In genomic region chr2:112803691-112804521, GRCh38 we compare ENCODE assay signal across 10 cellular contexts. TPM values are rescaled to one million over a fixed set of nuclear protein-coding genes. Genes with fewer than 3 reads are reported as not detected.
DNase-seq lines count a peak whose midpoint lies in the region; ATAC-seq and TF ChIP-seq lines count a peak whose summit lies in the region.
"Had no signal": no experiment of that assay in that cellular context is flagged by ENCODE, and none has a peak within 500 bp of the region (broad histone marks: within the 10 kb centered on the region; RNA-seq: fewer than 3 reads in every experiment).

No MANE protein-coding gene starts in this region.

- no peak for DNase-seq in activated naive CD8-positive, alpha-beta T cell treated with anti-CD3 and anti-CD28 coated beads for 36 hours
- DNase-seq in non-pigmented ciliary epithelial cell (ENCODE audit: low read depth) = peak; percentile 85
- no peak for DNase-seq in CD14-positive monocyte (ENCODE audit: low spot score)
- DNase-seq in mucosa of descending colon = no peak
- DNase-seq in GOT3 (lab: John Stamatoyannopoulos, UW) = no peak
- DNase-seq: posterior cingulate gyrus had no signal

- H3K4me3 ChIP-seq in mucosa of descending colon = no peak overlapping the region
- H3K4me3 ChIP-seq: ascending aorta had no signal

- H3K27ac Mint-ChIP-seq in activated naive CD8-positive, alpha-beta T cell treated with anti-CD3 and anti-CD28 coated beads for 36 hours = peak overlapping the region; percentile 68
- H3K27ac Mint-ChIP-seq in CD14-positive monocyte = no peak overlapping the region

- H3K36me3 Mint-ChIP-seq in activated naive CD8-positive, alpha-beta T cell treated with anti-CD3 and anti-CD28 coated beads for 36 hours = peaks cover 5% of the 10 kb centered on the region
- H3K36me3 Mint-ChIP-seq in CD14-positive monocyte = peaks cover 0 to 3% of the 10 kb centered on the region in 2 donors

- intact Hi-C loops in CD14-positive monocyte (cut with micrococcal nuclease) = loop anchor here in 1 of 2 donors (5.0 kb wide), 1 partner anchor 37 kb away; no protein-coding TSS in a partner anchor
- intact Hi-C loops in mucosa of descending colon (cut with DNase I, micrococcal nuclease) = no loop called here

- no peaks in the 10 kb centered on the region for H3K36me3 ChIP-seq in mucosa of descending colon (ENCODE audit: low read depth)
- H3K36me3 ChIP-seq: ascending aorta had no signal

- no peak overlapping the region for H3K4me3 Mint-ChIP-seq in activated naive CD8-positive, alpha-beta T cell treated with anti-CD3 and anti-CD28 coated beads for 36 hours
- no peak overlapping the region for H3K4me3 Mint-ChIP-seq in CD14-positive monocyte

- H3K9me3 ChIP-seq in mucosa of descending colon = no peaks in the 10 kb centered on the region
- H3K9me3 ChIP-seq: ascending aorta had no signal

- peaks cover 10% of the 10 kb centered on the region for H3K9me3 Mint-ChIP-seq in activated naive CD8-positive, alpha-beta T cell treated with anti-CD3 and anti-CD28 coated beads for 36 hours
- H3K9me3 Mint-ChIP-seq in CD14-positive monocyte = peaks cover 6 to 12% (median 8%) of the 10 kb centered on the region in 7 donors

- TF ChIP-seq CTCF in CD14-positive monocyte (IDR thresholded peaks at IDR 0.05) (no peak), mucosa of descending colon (IDR thresholded peaks at IDR 0.05) (no peak)

- ATAC-seq in GM18909 (IDR thresholded peaks at IDR 0.05; ENCODE audit: poor library complexity, unreplicated experiment) (peak; percentile 58), HG03378 (IDR thresholded peaks at IDR 0.05; ENCODE audit: unreplicated experiment) (peak; percentile 51), mucosa of descending colon (no peak), HG02970 (IDR thresholded peaks at IDR 0.05; ENCODE audit: low FRiP score, unreplicated experiment) (no peak)

- peaks cover 4% of the 10 kb centered on the region for H3K27me3 Mint-ChIP-seq in activated naive CD8-positive, alpha-beta T cell treated with anti-CD3 and anti-CD28 coated beads for 36 hours
- peaks cover 0 to 4% (median 2%) of the 10 kb centered on the region in 3 donors for H3K27me3 Mint-ChIP-seq in CD14-positive monocyte (ENCODE audit: low read depth in 3 of 3)

- H3K4me1 ChIP-seq in mucosa of descending colon (ENCODE audit: low read depth) = no peaks in the 10 kb centered on the region
- H3K4me1 ChIP-seq: ascending aorta had no signal

- H3K4me1 Mint-ChIP-seq in activated naive CD8-positive, alpha-beta T cell treated with anti-CD3 and anti-CD28 coated beads for 36 hours = peaks cover 18% of the 10 kb centered on the region
- H3K4me1 Mint-ChIP-seq in CD14-positive monocyte = peaks cover 12% of the 10 kb centered on the region

RNA-seq across cellular contexts. Expression of gene IL1A, which starts 19.6 kb away (rescaled TPM):
- total RNA-seq in activated naive CD8-positive, alpha-beta T cell treated with anti-CD3 and anti-CD28 coated beads for 36 hours = under 1 TPM; 0.16 to 0.20 TPM
- polyA plus RNA-seq in CD14-positive monocyte = under 1 TPM in 1 of 2 donors, not detected in 1; 0.26 TPM
- total RNA-seq in mucosa of descending colon = not detected
- total RNA-seq: ascending aorta had no signal

RNA-seq across cellular contexts. Expression of gene IL1B, which starts 32.7 kb away (rescaled TPM):
- total RNA-seq in activated naive CD8-positive, alpha-beta T cell treated with anti-CD3 and anti-CD28 coated beads for 36 hours = not detected
- 100 to 1,000 TPM in 1 of 2 donors, 10 to 100 TPM in 1; 65.1 to 114 TPM for polyA plus RNA-seq in CD14-positive monocyte
- 1 to 10 TPM; 2.1 to 6.4 (median 4.2) TPM for total RNA-seq in mucosa of descending colon
- total RNA-seq: ascending aorta had no signal

RNA-seq across cellular contexts. Expression of gene CKAP2L, which starts 39.5 kb away (rescaled TPM):
- 10 to 100 TPM; 24.3 to 25.8 TPM for total RNA-seq in activated naive CD8-positive, alpha-beta T cell treated with anti-CD3 and anti-CD28 coated beads for 36 hours
- under 1 TPM; 0.04 to 0.24 TPM for polyA plus RNA-seq in CD14-positive monocyte
- total RNA-seq in mucosa of descending colon = 1 to 10 TPM; 1.2 to 9.5 (median 2.8) TPM
- total RNA-seq: ascending aorta had no signal

Comparison
In these comparisons a context has a peak if more than half of its experiments do, and no peak if none do; other contexts are left out.
1. ATAC-seq: peak in GM18909 (single experiment) and HG03378 (single experiment); none in mucosa of descending colon (single experiment) and HG02970 (single experiment).